Comparison of ENCODE assay signal across 24 cellular contexts in genomic region chr4:6033381-6033780, GRCh38. TPM values are rescaled to one million over a fixed set of nuclear protein-coding genes. Genes with fewer than 3 reads are reported as not detected.
"Had no signal": no experiment of that assay in that cellular context is flagged by ENCODE, and none has a peak within 500 bp of the region (broad histone marks: within the 10 kb centered on the region; RNA-seq: fewer than 3 reads in every experiment).

No MANE protein-coding gene starts in this region.

- H3K4me2 ChIP-seq: SK-N-SH had no signal

- H3K9me3 ChIP-seq: Peyer's patch, SJSA1, SK-N-SH had no signal

- H3K36me3 ChIP-seq: cardiac muscle cell, Peyer's patch, SJSA1 had no signal

- ATAC-seq: activated naive CD8-positive, alpha-beta T cell treated with anti-CD3 and anti-CD28 coated beads, Interleukin-2, amount 50 U/mL, for 24 hours; PC-3 had no signal

- H3K4me1 ChIP-seq: Peyer's patch, SJSA1 had no signal

- FAIRE-seq: TTC549 had no signal

- H3K27ac ChIP-seq: cardiac muscle cell, Peyer's patch, SJSA1 had no signal

- H3K27me3 ChIP-seq: cardiac muscle cell, Peyer's patch, SJSA1 had no signal

- H3K4me3 ChIP-seq: cardiac muscle cell, Peyer's patch, SJSA1 had no signal

- DNase-seq: activated CD4-positive, alpha-beta T cell treated with anti-CD3 and anti-CD28 coated beads, Interleukin-2, amount 10 ng/mL, durations not matched to agents 7 days and 5 days; activated CD4-positive, alpha-beta T cell treated with anti-CD3 and anti-CD28 coated beads, Interleukin-2, amount 50 U/mL, for 48 hours; activated CD8-positive, alpha-beta memory T cell treated with anti-CD3 and anti-CD28 coated beads, Interleukin-2, amount 50 U/mL, for 4 hours; activated effector memory CD4-positive, alpha-beta T cell treated with Interleukin-2 at 50 U/mL for 16 hours; activated naive CD4-positive, alpha-beta T cell treated with anti-CD3 and anti-CD28 coated beads, Interleukin-2, amount 10 ng/mL, durations not matched to agents 7 days and 5 days; activated naive CD8-positive, alpha-beta T cell treated with anti-CD3 and anti-CD28 coated beads, Interleukin-2, amount 50 U/mL, for 24 hours; activated T-cell treated with anti-CD3 and anti-CD28 coated beads for 4 hours; activated T-cell treated with anti-CD3 and anti-CD28 coated beads, Interleukin-2, amount 50 U/mL, for 48 hours; NCI-H1048; NCI-H146; NCI-H2171; NCI-H510A; NCI-H526; NCI-H748 treated with DMSO at 0.1 percent for 48 hours; NK-92 treated with Interleukin-12 subunit alpha and Interleukin-12 subunit beta, amount 100 ng/mL, for 24 hours; PC-3; Peyer's patch; SHP77 treated with DMSO at 0.1 percent for 48 hours; SK-N-SH had no signal

- H3K9ac ChIP-seq: SK-N-SH had no signal

RNA-seq across cellular contexts. Expression of gene C4orf50, which starts 15.2 kb away (rescaled TPM):
- total RNA-seq: M059J, PC-3, SJSA1 had no signal
- polyA plus RNA-seq: aorta, cardiac muscle cell had no signal
